ENCODE assay signal across 17 cellular contexts in the genomic region with DNA sequence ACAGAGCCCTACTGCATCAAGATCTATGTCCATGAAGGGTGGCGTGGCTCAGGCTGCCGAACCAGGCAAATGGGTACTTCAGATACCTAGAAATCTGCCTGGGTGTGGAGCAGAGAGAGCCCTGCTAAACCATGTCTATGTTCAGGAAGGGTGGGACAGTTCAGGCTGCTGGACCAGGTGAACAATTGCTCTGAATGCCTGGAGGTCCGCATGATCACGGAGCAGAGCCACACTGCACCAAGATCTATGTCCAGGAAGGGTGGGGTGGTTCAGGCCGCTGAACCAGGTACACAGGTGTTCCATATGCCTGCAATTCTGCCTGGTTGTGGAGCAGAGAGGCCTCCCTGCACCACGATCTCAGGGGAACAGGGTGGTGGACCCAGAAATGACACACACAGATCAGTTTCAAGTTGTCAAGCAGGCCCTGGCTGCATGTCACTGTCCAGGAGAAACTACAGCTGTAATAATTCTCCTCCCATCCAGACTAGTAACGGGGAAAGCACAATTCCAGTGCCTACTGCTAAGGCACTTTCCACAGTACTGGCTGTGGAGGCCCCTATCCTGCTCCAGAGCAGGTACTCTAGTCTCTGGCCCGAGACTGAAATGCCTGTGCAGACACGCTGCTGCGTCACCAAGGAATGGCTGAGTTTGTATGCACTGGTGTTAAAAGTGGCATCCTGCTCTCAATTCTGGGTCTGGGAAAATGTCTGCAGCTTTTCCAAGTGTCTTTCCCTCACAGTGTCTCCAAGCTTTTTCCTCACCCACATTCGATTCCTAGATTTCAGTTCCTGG. TPM values are rescaled to one million over a fixed set of nuclear protein-coding genes. Genes with fewer than 3 reads are reported as not detected.
DNase-seq lines count a peak whose midpoint lies in the region; ATAC-seq and TF ChIP-seq lines count a peak whose summit lies in the region.
"Had no signal": no experiment of that assay in that cellular context is flagged by ENCODE, and none has a peak within 500 bp of the region (broad histone marks: within the 10 kb centered on the region; RNA-seq: fewer than 3 reads in every experiment).

No MANE protein-coding gene starts in this region.

- H3K4me3 ChIP-seq in CD8-positive, alpha-beta T cell (ENCODE audit: low read depth, low read length), result no peak overlapping the region
- H3K4me3 ChIP-seq in mammary epithelial cell (replicated peaks in 1 of 3; ENCODE audit: insufficient read depth in 1 of 3, low read depth in 2 of 3, low read length in 3 of 3) (no peak overlapping the region), OCI-LY7 (ENCODE audit: low read depth, low read length, poor library complexity, severe bottlenecking) (no peak overlapping the region)
- H3K4me3 ChIP-seq: A549, GM23338 had no signal

- ATAC-seq in CD8-positive, alpha-beta T cell, result no peak
- ATAC-seq in esophagus mucosa (peak; percentile 86), GM19324 (IDR thresholded peaks at IDR 0.05; ENCODE audit: low FRiP score, unreplicated experiment) (no peak), HG03354 (IDR thresholded peaks at IDR 0.05; ENCODE audit: poor library complexity, severe bottlenecking, unreplicated experiment) (no peak)
- ATAC-seq: GM23338 had no signal

- in situ Hi-C loops in mammary epithelial cell (cut with MboI; ENCODE audit: low sequenced_read_pairs in 2 of 2), result no loop called here

- H3K4me2 ChIP-seq in mammary epithelial cell (ENCODE audit: insufficient read depth, low read depth, low read length) (no peak overlapping the region), OCI-LY7 (ENCODE audit: low read length) (no peak overlapping the region)
- H3K4me2 ChIP-seq: A549, GM23338 had no signal

- H3K9me3 ChIP-seq in CD8-positive, alpha-beta T cell (ENCODE audit: low read length), result no peaks in the 10 kb centered on the region
- no peaks in the 10 kb centered on the region for H3K9me3 ChIP-seq in mammary epithelial cell (replicated peaks; ENCODE audit: insufficient read depth, low read length)
- no peaks in the 10 kb centered on the region for H3K9me3 ChIP-seq in OCI-LY7 (ENCODE audit: low read length)
- H3K9me3 ChIP-seq: A549, BE2C had no signal

- H3K27ac ChIP-seq in CD8-positive, alpha-beta T cell (ENCODE audit: low read depth, low read length), result no peak overlapping the region
- no peak overlapping the region for H3K27ac ChIP-seq in mammary epithelial cell (ENCODE audit: insufficient read depth, low read depth, low read length)
- H3K27ac ChIP-seq in OCI-LY7 (ENCODE audit: low read depth, low read length, poor library complexity, severe bottlenecking), result no peak overlapping the region
- H3K27ac ChIP-seq: A549, C4-2B had no signal

- 64% methylated on average over 9 of the region's 11 CpGs for WGBS in mammary epithelial cell (ENCODE audit: low coverage, missing lambda C conversion rate)

- H3K79me2 ChIP-seq in mammary epithelial cell (ENCODE audit: insufficient read depth, low read length) (no peaks in the 10 kb centered on the region), OCI-LY7 (ENCODE audit: insufficient read depth, low read depth, low read length) (no peaks in the 10 kb centered on the region; the same call in 1 of the 2 replicates)

- peaks cover 43% of the 10 kb centered on the region for H3K36me3 Mint-ChIP-seq in CD8-positive, alpha-beta T cell
- peaks cover 31% of the 10 kb centered on the region for H3K36me3 Mint-ChIP-seq in nephron progenitor cell (ENCODE audit: low read depth)

- H3K27me3 ChIP-seq in CD8-positive, alpha-beta T cell (ENCODE audit: insufficient read depth, low read length), result no peaks in the 10 kb centered on the region
- H3K27me3 ChIP-seq in mammary epithelial cell (ENCODE audit: insufficient read depth, low read length), result no peaks in the 10 kb centered on the region
- H3K27me3 ChIP-seq: BE2C had no signal

- peaks cover 4% of the 10 kb centered on the region for H3K9me3 Mint-ChIP-seq in CD8-positive, alpha-beta T cell
- H3K9me3 Mint-ChIP-seq in nephron progenitor cell, result peaks cover 80% of the 10 kb centered on the region

- no peak for TF ChIP-seq CTCF in CD8-positive, alpha-beta T cell (IDR thresholded peaks at IDR 0.05)
- TF ChIP-seq CTCF in mammary epithelial cell (conservative IDR thresholded peaks at IDR 0.05 in 1 of 2, IDR thresholded peaks at IDR 0.05 in 1 of 2; ENCODE audit: extremely low read depth in 1 of 2, insufficient read depth in 1 of 2, low read depth in 1 of 2, low read length in 2 of 2) (no peak), nephron progenitor cell (IDR thresholded peaks at IDR 0.05) (no peak), OCI-LY7 (conservative IDR thresholded peaks at IDR 0.05; ENCODE audit: low read length) (no peak)

- H3K4me1 Mint-ChIP-seq in CD8-positive, alpha-beta T cell (ENCODE audit: low read depth), result peaks cover 7% of the 10 kb centered on the region
- no peaks in the 10 kb centered on the region for H3K4me1 Mint-ChIP-seq in nephron progenitor cell
- H3K4me1 Mint-ChIP-seq: GM23338 had no signal

- H3K4me1 ChIP-seq in CD8-positive, alpha-beta T cell (ENCODE audit: insufficient read depth, low read length), result no peaks in the 10 kb centered on the region
- H3K4me1 ChIP-seq in mammary epithelial cell (ENCODE audit: insufficient read depth, low read length) (peaks cover 4% of the 10 kb centered on the region), OCI-LY7 (ENCODE audit: insufficient read depth, low read length, poor library complexity, severe bottlenecking) (no peaks in the 10 kb centered on the region)
- H3K4me1 ChIP-seq: A549, BE2C had no signal

- no peak for DNase-seq in CD8-positive, alpha-beta T cell
- DNase-seq in mammary epithelial cell (peak; percentile 27), nephron progenitor cell (no peak), OCI-LY7 (ENCODE audit: low spot score) (no peak)
- DNase-seq: BE2C; CD4-positive, alpha-beta memory T cell; COR-L47; DMS153; DMS79 treated with DMSO at 0.1 percent for 48 hours; EL; H7 had no signal

- no peaks in the 10 kb centered on the region for H3K36me3 ChIP-seq in CD8-positive, alpha-beta T cell (ENCODE audit: insufficient read depth, low read length)
- H3K36me3 ChIP-seq in mammary epithelial cell (ENCODE audit: insufficient read depth, low read length), result no peaks in the 10 kb centered on the region
- H3K36me3 ChIP-seq in OCI-LY7 (ENCODE audit: insufficient read depth, low read length), result no peaks in the 10 kb centered on the region; the same call in 1 of the 2 replicates
- H3K36me3 ChIP-seq: BE2C had no signal

- no peak overlapping the region for H3K9ac ChIP-seq in mammary epithelial cell (ENCODE audit: insufficient read depth, low read length)

- no peaks in the 10 kb centered on the region for H3K27me3 Mint-ChIP-seq in CD8-positive, alpha-beta T cell (ENCODE audit: low read depth)
- H3K27me3 Mint-ChIP-seq in nephron progenitor cell (ENCODE audit: low read depth, poor library complexity), result no peaks in the 10 kb centered on the region
- H3K27me3 Mint-ChIP-seq: CD4-positive, alpha-beta memory T cell had no signal

- H2AFZ ChIP-seq in mammary epithelial cell (ENCODE audit: low read depth, low read length) (no peak overlapping the region), OCI-LY7 (ENCODE audit: low read length) (no peak overlapping the region)
- H2AFZ ChIP-seq: GM23338 had no signal

- CTCF ChIA-PET in CD8-positive, alpha-beta T cell (lab: Charles Lee), result no interaction called here
- CTCF ChIA-PET in mammary epithelial cell (lab: Charles Lee; ENCODE audit: low non-redundant PET) (no interaction called here), OCI-LY7 (lab: Charles Lee; ENCODE audit: unreplicated experiment) (no interaction called here)

- H3K9me2 ChIP-seq in OCI-LY7 (ENCODE audit: insufficient read depth, low read length), result no peaks in the 10 kb centered on the region

- intact Hi-C loops in CD8-positive, alpha-beta T cell (cut with DNase I, micrococcal nuclease), result no loop called here
- intact Hi-C loops in mammary epithelial cell (cut with micrococcal nuclease), result no loop called here
- intact Hi-C loops in OCI-LY7 (cut with micrococcal nuclease; ENCODE audit: unreplicated experiment), result no loop called here

- H4K20me1 ChIP-seq in mammary epithelial cell (ENCODE audit: insufficient read depth, low read length) (no peaks in the 10 kb centered on the region), OCI-LY7 (ENCODE audit: insufficient read depth, low read length) (no peaks in the 10 kb centered on the region)

- POLR2A ChIA-PET in CD8-positive, alpha-beta T cell (lab: Charles Lee), result no interaction called here
- POLR2A ChIA-PET in OCI-LY7 (lab: Charles Lee), result no interaction called here

- H3K4me3 Mint-ChIP-seq in CD8-positive, alpha-beta T cell, result no peak overlapping the region
- H3K4me3 Mint-ChIP-seq in nephron progenitor cell, result no peak overlapping the region
- H3K4me3 Mint-ChIP-seq: CD4-positive, alpha-beta memory T cell; GM23338 had no signal

- peak overlapping the region; percentile 14 for H3K27ac Mint-ChIP-seq in CD8-positive, alpha-beta T cell
- H3K27ac Mint-ChIP-seq in nephron progenitor cell, result peak overlapping the region; percentile 86
- H3K27ac Mint-ChIP-seq: CD4-positive, alpha-beta memory T cell; GM23338 had no signal

- dilution Hi-C loops in mammary epithelial cell (cut with HindIII; ENCODE audit: low sequenced_read_pairs), result no loop called here

- BruUV-seq in mammary epithelial cell (replicated peaks; lab: Mats Ljungman, UMichigan) (no TSS peak), OCI-LY7 (replicated peaks; lab: Mats Ljungman, UMichigan) (no TSS peak)

RNA-seq across cellular contexts. Expression of a gene that starts 25.2 kb away (rescaled TPM):
- total RNA-seq in CD8-positive, alpha-beta T cell, result 10 to 100 TPM; 34.3 to 35.6 TPM
- total RNA-seq in mammary epithelial cell, result 10 to 100 TPM; 19.0 to 32.8 TPM
- polyA plus RNA-seq in mammary epithelial cell, result 22.7 TPM
- 43.3 TPM for polyA minus RNA-seq in mammary epithelial cell
- 31.9 TPM for total RNA-seq in esophagus mucosa
- total RNA-seq in OCI-LY7 (2014; rRNA removed; shearing (Covaris generic)), result 7.4 and 9.6 TPM in 2 replicates
- total RNA-seq in OCI-LY7 (2022), result 23.0 and 23.7 TPM in 2 replicates
